ENCODE assay signal across 8 cellular contexts in genomic region chr2:10301946-10302478, GRCh38. TPM values are rescaled to one million over a fixed set of nuclear protein-coding genes. Genes with fewer than 3 reads are reported as not detected.
DNase-seq lines count a peak whose midpoint lies in the region; ATAC-seq and TF ChIP-seq lines count a peak whose summit lies in the region.

No MANE protein-coding gene starts in this region.

- ATAC-seq in heart left ventricle (no peak), left lung (no peak), GM21717 (IDR thresholded peaks at IDR 0.05; ENCODE audit: unreplicated experiment) (no peak), HG02610 (IDR thresholded peaks at IDR 0.05; ENCODE audit: unreplicated experiment) (no peak)
- ATAC-seq in activated T-cell treated with anti-CD3 and anti-CD28 coated beads, Interleukin-2, amount 50 U/mL, for 72 hours (replicated peaks in 1 of 2): no peak

- H3K27ac Mint-ChIP-seq in activated T-cell treated with anti-CD3 and anti-CD28 coated beads, Interleukin-2, amount 50 U/mL, for 72 hours: peak overlapping the region; percentile 16

- peaks cover 0 to 59% (median 32%) of the 10 kb centered on the region in 12 donors for H3K4me1 ChIP-seq in heart left ventricle
- peaks cover 25 to 83% of the 10 kb centered on the region in 2 donors for H3K4me1 ChIP-seq in left lung
- H3K4me1 ChIP-seq in testis: peaks cover 19% of the 10 kb centered on the region

- peaks cover 0 to 7% (median 0%) of the 10 kb centered on the region in 12 donors for H3K9me3 ChIP-seq in heart left ventricle
- no peaks in the 10 kb centered on the region for H3K9me3 ChIP-seq in left lung
- H3K9me3 ChIP-seq in testis: no peaks in the 10 kb centered on the region

- H3K36me3 Mint-ChIP-seq in activated T-cell treated with anti-CD3 and anti-CD28 coated beads, Interleukin-2, amount 50 U/mL, for 72 hours (ENCODE audit: insufficient read depth in 2 of 2): peaks cover 3 to 5% of the 10 kb centered on the region in 2 donors

- H3K4me3 Mint-ChIP-seq in activated T-cell treated with anti-CD3 and anti-CD28 coated beads, Interleukin-2, amount 50 U/mL, for 72 hours: peak overlapping the region; percentile 76 to 87

- H3K4me1 Mint-ChIP-seq in activated T-cell treated with anti-CD3 and anti-CD28 coated beads, Interleukin-2, amount 50 U/mL, for 72 hours (ENCODE audit: low read depth): peaks cover 72% of the 10 kb centered on the region

- H3K27me3 ChIP-seq in heart left ventricle (no peaks in the 10 kb centered on the region), left lung (peaks cover 0 to 5% of the 10 kb centered on the region in 2 donors), testis (no peaks in the 10 kb centered on the region)

- no peaks in the 10 kb centered on the region for H3K9me3 Mint-ChIP-seq in activated T-cell treated with anti-CD3 and anti-CD28 coated beads, Interleukin-2, amount 50 U/mL, for 72 hours

- H3K36me3 ChIP-seq in heart left ventricle (no peaks in the 10 kb centered on the region), left lung (no peaks in the 10 kb centered on the region), testis (ENCODE audit: low read depth, missing control alignments) (no peaks in the 10 kb centered on the region)

- TF ChIP-seq CTCF in heart left ventricle (IDR thresholded peaks at IDR 0.05) (no peak), left lung (IDR thresholded peaks at IDR 0.05) (no peak), testis (IDR thresholded peaks at IDR 0.05) (no peak)

- intact Hi-C loops in heart left ventricle (cut with DNase I) (loop anchor here in 9 of 10 donors (1.0 to 10.0 kb wide), 12 partner anchors 12 to 180 kb away; partner anchors contain the start of gene RRM2 (in 4 of the 9)), cardiac septum (cut with DNase I) (loop anchor here (2.0 kb wide), 1 partner anchor 103 kb away; no protein-coding TSS in a partner anchor), left lung (cut with DNase I) (loop anchor here in 1 of 2 donors (10.0 kb wide), 1 partner anchor 103 kb away; no protein-coding TSS in a partner anchor), testis (cut with DNase I; ENCODE audit: low total_unique reads) (no loop called here)

- TF ChIP-seq POLR2A in heart left ventricle (IDR thresholded peaks at IDR 0.05): no peak
- no peak for TF ChIP-seq POLR2A in testis (IDR thresholded peaks at IDR 0.05)

- peak overlapping the region; percentile 57 to 96 (median 89) for H3K4me3 ChIP-seq in heart left ventricle
- peak overlapping the region; percentile 82 to 89 for H3K4me3 ChIP-seq in left lung
- peak overlapping the region; percentile 79 to 86 for H3K4me3 ChIP-seq in testis

- DNase-seq in heart left ventricle: no peak
- DNase-seq in cardiac septum (ENCODE audit: low spot score): no peak
- DNase-seq in activated T-cell treated with anti-CD3 and anti-CD28 coated beads, Interleukin-2, amount 50 U/mL, for 72 hours: no peak
- no peak for DNase-seq in left lung
- no peak for DNase-seq in testis
- DNase-seq in NCI-H2107 treated with DMSO at 0.1 percent for 48 hours (lab: John Stamatoyannopoulos, UW; ENCODE audit: unreplicated experiment): no peak

- 28 to 54% (median 35%) methylated on average over 18 to 29 of the region's 29 CpGs for WGBS in heart left ventricle, 4 donors
- 30 to 32% methylated on average over 16 to 24 of the region's 29 CpGs for WGBS in testis, 2 donors

- no peaks in the 10 kb centered on the region for H3K27me3 Mint-ChIP-seq in activated T-cell treated with anti-CD3 and anti-CD28 coated beads, Interleukin-2, amount 50 U/mL, for 72 hours (ENCODE audit: low read depth)

- peak overlapping the region; percentile 49 to 90 (median 82) for H3K27ac ChIP-seq in heart left ventricle
- H3K27ac ChIP-seq in left lung: peak overlapping the region; percentile 75 to 93
- peak overlapping the region; percentile 68 to 74 for H3K27ac ChIP-seq in testis

RNA-seq across cellular contexts. Expression of gene HPCAL1, which starts 0.7 kb away (rescaled TPM):
- 10 to 100 TPM; 18.9 to 63.2 (median 40.5) TPM for total RNA-seq in heart left ventricle
- polyA plus RNA-seq in heart left ventricle: 10 to 100 TPM; 30.8 to 42.6 TPM
- total RNA-seq in cardiac septum: 21.6 TPM
- 10 to 100 TPM; 43.9 to 52.0 TPM for total RNA-seq in activated T-cell treated with anti-CD3 and anti-CD28 coated beads, Interleukin-2, amount 50 U/mL, for 72 hours
- total RNA-seq in left lung: 100 to 1,000 TPM; 107 to 108 TPM
- total RNA-seq in testis: 100 to 1,000 TPM; 215 to 263 TPM
- polyA plus RNA-seq in testis (ENCODE audit: insufficient read depth, low read depth, low replicate concordance): 99.5 TPM
